In the genomic region with DNA sequence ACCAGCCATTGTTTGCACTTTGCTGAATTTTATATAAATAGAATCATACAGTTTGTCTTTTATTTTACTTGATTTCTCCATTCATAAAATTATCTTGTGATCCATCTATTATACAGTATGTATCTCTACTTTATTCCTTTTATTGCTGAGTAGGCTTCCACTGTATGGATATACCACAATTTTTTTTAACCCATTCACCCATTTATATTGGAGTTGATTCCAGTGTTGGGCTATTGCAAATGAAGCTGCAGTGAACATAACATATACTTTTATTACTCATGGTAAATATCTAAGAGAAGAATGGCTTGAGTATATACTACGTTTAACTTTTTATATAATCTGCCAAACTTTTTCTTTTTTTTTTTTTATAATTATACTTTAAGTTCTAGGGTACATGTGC, we compare ENCODE assay signal across 29 cellular contexts.
"Had no signal": no experiment of that assay in that cellular context is flagged by ENCODE, and none has a peak within 500 bp of the region (broad histone marks: within the 10 kb centered on the region; RNA-seq: fewer than 3 reads in every experiment).

No MANE protein-coding gene starts in this region.

- DNase-seq: stimulated activated CD4-positive, alpha-beta T cell treated with anti-CD3 and anti-CD28 coated beads, Interleukin-2, amount 100 ng/mL, for 48 hours; stimulated activated CD4-positive, alpha-beta T cell treated with anti-CD3 and anti-CD28 coated beads, Interleukin-4, amount 100 ng/mL, for 1 hour; stimulated activated CD4-positive, alpha-beta T cell treated with anti-CD3 and anti-CD28 coated beads, Interleukin-4, amount 100 ng/mL, for 24 hours; stimulated activated CD4-positive, alpha-beta T cell treated with anti-CD3 and anti-CD28 coated beads, Interleukin-4, amount 100 ng/mL, for 4 hours; stimulated activated CD8-positive, alpha-beta memory T cell treated with anti-CD3 and anti-CD28 coated beads, Interleukin-4, amount 100 ng/mL, for 48 hours; stimulated activated naive B cell treated with anti-CD40 and anti-IgM and Interleukin-4, amounts not matched to agents 10 μg/mL and 1 μg/mL and 100 μg/mL, for 72 hours; stimulated activated naive CD4-positive, alpha-beta T cell; stimulated activated naive CD4-positive, alpha-beta T cell treated with Interleukin-2 at 50 U/mL for 16 hours; stimulated activated naive CD8-positive, alpha-beta T cell treated with anti-CD3 and anti-CD28 coated beads, Interleukin-15, amount 100 ng/mL, for 72 hours; stimulated activated naive CD8-positive, alpha-beta T cell treated with anti-CD3 and anti-CD28 coated beads, Interleukin-15, Interleukin-2, amounts not matched to agents 100 U/mL and 50 U/mL, for 24 hours; stomach; substantia nigra; testis; thyroid gland; tibial artery; transverse colon; trophoblast cell; upper lobe of left lung; upper lobe of right lung; uterus had no signal

- H3K27me3 Mint-ChIP-seq: stimulated activated memory B cell treated with anti-CD40 and anti-IgM and Interleukin-4, amounts not matched to agents 10 μg/mL and 1 μg/mL and 100 μg/mL, for 72 hours; stimulated activated naive B cell treated with anti-CD40 and anti-IgM and Interleukin-4, amounts not matched to agents 10 μg/mL and 1 μg/mL and 100 μg/mL, for 72 hours; stimulated activated naive CD8-positive, alpha-beta T cell treated with anti-CD3 and anti-CD28 coated beads, Interleukin-15, amount 100 ng/mL, for 72 hours; stimulated activated naive CD8-positive, alpha-beta T cell treated with anti-CD3 and anti-CD28 coated beads, Interleukin-15, Interleukin-2, amounts not matched to agents 100 ng/mL and 50 ng/mL, for 24 hours had no signal

- H3K9me3 ChIP-seq: testis, thoracic aorta, thyroid gland, tibial artery, transverse colon, upper lobe of left lung, upper lobe of right lung, uterus, vagina had no signal

- H3K36me3 Mint-ChIP-seq: stimulated activated effector memory CD8-positive, alpha-beta T cell treated with anti-CD3 and anti-CD28 coated beads, Interleukin-12 subunit alpha, Interleukin-12 subunit beta, amount 100 ng/mL, for 72 hours; stimulated activated memory B cell treated with anti-CD40 and anti-IgM and Interleukin-4, amounts not matched to agents 10 μg/mL and 1 μg/mL and 100 μg/mL, for 72 hours; stimulated activated naive B cell treated with anti-CD40 and anti-IgM and Interleukin-4, amounts not matched to agents 10 μg/mL and 1 μg/mL and 100 μg/mL, for 72 hours; type B pancreatic cell had no signal

- FAIRE-seq: urothelium cell line had no signal

- H3K27me3 ChIP-seq: stomach, suprapubic skin, testis, thyroid gland, tibial artery, tibial nerve, transverse colon, upper lobe of left lung, upper lobe of right lung, uterus, vagina had no signal

- H3K4me1 Mint-ChIP-seq: stimulated activated effector memory CD8-positive, alpha-beta T cell treated with anti-CD3 and anti-CD28 coated beads, Interleukin-12 subunit alpha, Interleukin-12 subunit beta, amount 100 ng/mL, for 72 hours; stimulated activated memory B cell treated with anti-CD40 and anti-IgM and Interleukin-4, amounts not matched to agents 10 μg/mL and 1 μg/mL and 100 μg/mL, for 72 hours; stimulated activated naive B cell treated with anti-CD40 and anti-IgM and Interleukin-4, amounts not matched to agents 10 μg/mL and 1 μg/mL and 100 μg/mL, for 72 hours; stimulated activated naive CD8-positive, alpha-beta T cell treated with anti-CD3 and anti-CD28 coated beads, Interleukin-15, amount 100 ng/mL, for 72 hours had no signal

- H3K27ac Mint-ChIP-seq: stimulated activated effector memory CD8-positive, alpha-beta T cell treated with anti-CD3 and anti-CD28 coated beads, Interleukin-12 subunit alpha, Interleukin-12 subunit beta, amount 100 ng/mL, for 72 hours; stimulated activated memory B cell treated with anti-CD40 and anti-IgM and Interleukin-4, amounts not matched to agents 10 μg/mL and 1 μg/mL and 100 μg/mL, for 72 hours; stimulated activated naive B cell treated with anti-CD40 and anti-IgM and Interleukin-4, amounts not matched to agents 10 μg/mL and 1 μg/mL and 100 μg/mL, for 72 hours; stimulated activated naive CD8-positive, alpha-beta T cell treated with anti-CD3 and anti-CD28 coated beads, Interleukin-15, amount 100 ng/mL, for 72 hours; stimulated activated naive CD8-positive, alpha-beta T cell treated with anti-CD3 and anti-CD28 coated beads, Interleukin-15, Interleukin-2, amounts not matched to agents 100 ng/mL and 50 ng/mL, for 24 hours; type B pancreatic cell had no signal

- H3K4me3 ChIP-seq: stomach, suprapubic skin, testis, thoracic aorta, thyroid gland, tibial artery, tibial nerve, transverse colon, upper lobe of left lung, upper lobe of right lung, uterus, vagina had no signal

- H3K9me3 Mint-ChIP-seq: stimulated activated memory B cell treated with anti-CD40 and anti-IgM and Interleukin-4, amounts not matched to agents 10 μg/mL and 1 μg/mL and 100 μg/mL, for 72 hours; stimulated activated naive CD8-positive, alpha-beta T cell treated with anti-CD3 and anti-CD28 coated beads, Interleukin-15, Interleukin-2, amounts not matched to agents 100 ng/mL and 50 ng/mL, for 24 hours; type B pancreatic cell had no signal

- H3K27ac ChIP-seq: stomach, suprapubic skin, testis, thoracic aorta, thyroid gland, tibial artery, tibial nerve, transverse colon, upper lobe of left lung, upper lobe of right lung, uterus, vagina had no signal

- H3K4me3 Mint-ChIP-seq: stimulated activated effector memory CD8-positive, alpha-beta T cell treated with anti-CD3 and anti-CD28 coated beads, Interleukin-12 subunit alpha, Interleukin-12 subunit beta, amount 100 ng/mL, for 72 hours; stimulated activated memory B cell treated with anti-CD40 and anti-IgM and Interleukin-4, amounts not matched to agents 10 μg/mL and 1 μg/mL and 100 μg/mL, for 72 hours; stimulated activated naive B cell treated with anti-CD40 and anti-IgM and Interleukin-4, amounts not matched to agents 10 μg/mL and 1 μg/mL and 100 μg/mL, for 72 hours; stimulated activated naive CD8-positive, alpha-beta T cell treated with anti-CD3 and anti-CD28 coated beads, Interleukin-15, amount 100 ng/mL, for 72 hours; stimulated activated naive CD8-positive, alpha-beta T cell treated with anti-CD3 and anti-CD28 coated beads, Interleukin-15, Interleukin-2, amounts not matched to agents 100 ng/mL and 50 ng/mL, for 24 hours; type B pancreatic cell had no signal

- ATAC-seq: stimulated activated effector memory CD8-positive, alpha-beta T cell treated with anti-CD3 and anti-CD28 coated beads, Interleukin-12 subunit alpha, Interleukin-12 subunit beta, amount 100 ng/mL, for 72 hours; stimulated activated memory B cell treated with anti-CD40 and anti-IgM and Interleukin-4, amounts not matched to agents 10 μg/mL and 1 μg/mL and 100 μg/mL, for 72 hours; stimulated activated naive B cell treated with anti-CD40 and anti-IgM and Interleukin-4, amounts not matched to agents 10 μg/mL and 1 μg/mL and 100 μg/mL, for 72 hours; stimulated activated naive CD8-positive, alpha-beta T cell treated with anti-CD3 and anti-CD28 coated beads, Interleukin-15, amount 100 ng/mL, for 72 hours; stimulated activated naive CD8-positive, alpha-beta T cell treated with anti-CD3 and anti-CD28 coated beads, Interleukin-15, Interleukin-2, amounts not matched to agents 100 U/mL and 50 U/mL, for 24 hours; upper lobe of right lung had no signal

- H3K36me3 ChIP-seq: stomach, suprapubic skin, thoracic aorta, thyroid gland, tibial artery, tibial nerve, transverse colon, upper lobe of left lung, upper lobe of right lung, uterus, vagina had no signal

- H3K4me1 ChIP-seq: stomach, suprapubic skin, testis, thyroid gland, tibial nerve, transverse colon, upper lobe of left lung, upper lobe of right lung, uterus, vagina had no signal
